Comparison of ENCODE assay signal across 15 cellular contexts in the genomic region with DNA sequence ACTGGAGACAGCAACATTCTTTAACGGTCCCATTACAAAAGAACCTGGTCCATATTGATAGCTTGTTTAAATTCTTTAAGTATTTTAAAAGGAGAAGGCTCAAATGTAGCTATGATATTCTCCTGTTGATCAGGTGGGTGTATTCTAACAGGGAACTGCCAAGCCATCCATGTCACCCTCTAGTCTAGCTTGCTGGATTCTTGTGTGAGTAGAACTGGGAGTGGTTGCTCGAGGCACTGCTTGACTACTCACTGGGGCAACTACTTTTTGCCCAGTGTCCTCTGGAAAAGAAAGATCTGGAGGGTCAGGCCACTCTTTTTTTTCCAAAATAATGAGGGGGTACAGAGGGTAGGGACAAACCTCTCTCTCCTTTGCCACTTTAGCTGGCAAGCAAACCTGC.
DNase-seq lines count a peak whose midpoint lies in the region; ATAC-seq and TF ChIP-seq lines count a peak whose summit lies in the region.
"Had no signal": no experiment of that assay in that cellular context is flagged by ENCODE, and none has a peak within 500 bp of the region (broad histone marks: within the 10 kb centered on the region; RNA-seq: fewer than 3 reads in every experiment).

No MANE protein-coding gene starts in this region.

- POLR2A ChIA-PET in PC-3 (lab: Charles Lee; ENCODE audit: unreplicated experiment), result no interaction called here

- no peak overlapping the region for H3K4me3 Mint-ChIP-seq in stimulated activated naive CD8-positive, alpha-beta T cell treated with anti-CD3 and anti-CD28 coated beads, Interleukin-15, amount 100 ng/mL, for 72 hours
- H3K4me3 Mint-ChIP-seq: CD4-positive, alpha-beta memory T cell; GM23338; H9 had no signal

- H3K4me2 ChIP-seq in mammary epithelial cell (ENCODE audit: insufficient read depth, low read depth, low read length), result no peak overlapping the region
- no peak overlapping the region for H3K4me2 ChIP-seq in PC-3 (ENCODE audit: low read length)
- H3K4me2 ChIP-seq: GM23338 had no signal

- no peaks in the 10 kb centered on the region for H4K20me1 ChIP-seq in mammary epithelial cell (ENCODE audit: insufficient read depth, low read length)
- no peaks in the 10 kb centered on the region for H4K20me1 ChIP-seq in PC-3 (ENCODE audit: low read length)

- H3K27ac ChIP-seq in mammary epithelial cell (ENCODE audit: insufficient read depth, low read depth, low read length) (no peak overlapping the region), foreskin keratinocyte (no peak overlapping the region), PC-3 (ENCODE audit: low read length) (no peak overlapping the region)

- H3K9me3 ChIP-seq in mammary epithelial cell (replicated peaks; ENCODE audit: insufficient read depth, low read length) (no peaks in the 10 kb centered on the region), PC-3 (ENCODE audit: low read length) (no peaks in the 10 kb centered on the region)

- H3F3A ChIP-seq in PC-3 (ENCODE audit: low read length, unreplicated experiment), result no peaks in the 10 kb centered on the region

- 41% methylated on average over 2 of the region's 2 CpGs for WGBS in mammary epithelial cell (ENCODE audit: low coverage, missing lambda C conversion rate)

- no peak overlapping the region for H3K9ac ChIP-seq in mammary epithelial cell (ENCODE audit: insufficient read depth, low read length)
- no peak overlapping the region for H3K9ac ChIP-seq in PC-3 (ENCODE audit: low read length)

- intact Hi-C loops in mammary epithelial cell (cut with micrococcal nuclease), result no loop called here
- intact Hi-C loops in PC-3 (cut with micrococcal nuclease), result no loop called here
- intact Hi-C loops in Right ventricle myocardium superior (cut with DNase I), result no loop called here

- CTCF ChIA-PET in mammary epithelial cell (lab: Charles Lee; ENCODE audit: low non-redundant PET), result no interaction called here
- CTCF ChIA-PET in PC-3 (lab: Charles Lee), result no interaction called here

- H3K27me3 Mint-ChIP-seq in stimulated activated naive CD8-positive, alpha-beta T cell treated with anti-CD3 and anti-CD28 coated beads, Interleukin-15, amount 100 ng/mL, for 72 hours, result no peaks in the 10 kb centered on the region

- TF ChIP-seq CTCF in mammary epithelial cell (conservative IDR thresholded peaks at IDR 0.05 in 1 of 2, IDR thresholded peaks at IDR 0.05 in 1 of 2; ENCODE audit: extremely low read depth in 1 of 2, insufficient read depth in 1 of 2, low read depth in 1 of 2, low read length in 2 of 2) (no peak), foreskin keratinocyte (conservative IDR thresholded peaks at IDR 0.05) (no peak), PC-3 (conservative IDR thresholded peaks at IDR 0.05; ENCODE audit: low read depth, low read length) (no peak)

- ATAC-seq in foreskin keratinocyte, result peak; percentile 29
- no peak for ATAC-seq in PC-3
- ATAC-seq in Right ventricle myocardium superior (ENCODE audit: poor library complexity), result no peak
- ATAC-seq in stimulated activated naive CD8-positive, alpha-beta T cell treated with anti-CD3 and anti-CD28 coated beads, Interleukin-15, amount 100 ng/mL, for 72 hours, result no peak
- ATAC-seq: GM23338, HCT116 had no signal

- H3K4me3 ChIP-seq in mammary epithelial cell (replicated peaks in 1 of 3; ENCODE audit: insufficient read depth in 1 of 3, low read depth in 2 of 3, low read length in 3 of 3) (no peak overlapping the region), PC-3 (ENCODE audit: low read length) (no peak overlapping the region)
- H3K4me3 ChIP-seq: GM23338 had no signal

- H3K9me2 ChIP-seq in PC-3 (replicated peaks; ENCODE audit: low read length), result no peaks in the 10 kb centered on the region

- BruUV-seq in mammary epithelial cell (replicated peaks; lab: Mats Ljungman, UMichigan) (no TSS peak), PC-3 (replicated peaks; lab: Mats Ljungman, UMichigan) (no TSS peak)

- H3K79me2 ChIP-seq in mammary epithelial cell (ENCODE audit: insufficient read depth, low read length), result no peaks in the 10 kb centered on the region
- no peaks in the 10 kb centered on the region for H3K79me2 ChIP-seq in PC-3 (ENCODE audit: low read length)

- no peak overlapping the region for H3K27ac Mint-ChIP-seq in stimulated activated naive CD8-positive, alpha-beta T cell treated with anti-CD3 and anti-CD28 coated beads, Interleukin-15, amount 100 ng/mL, for 72 hours
- H3K27ac Mint-ChIP-seq: CD4-positive, alpha-beta memory T cell; GM23338; H9 had no signal

- in situ Hi-C loops in mammary epithelial cell (cut with MboI; ENCODE audit: low sequenced_read_pairs in 2 of 2), result no loop called here

- H3K27me3 ChIP-seq in mammary epithelial cell (ENCODE audit: insufficient read depth, low read length) (no peaks in the 10 kb centered on the region), foreskin keratinocyte (no peaks in the 10 kb centered on the region), PC-3 (ENCODE audit: low read length) (no peaks in the 10 kb centered on the region; the same call in 1 of the 2 replicates)

- DNase-seq in M059J (ENCODE audit: low read depth) (peak; percentile 55), mammary epithelial cell (peak; percentile 29), foreskin keratinocyte (peak in 1 of 2 donors; percentile 38), PC-3 (no peak), Right ventricle myocardium superior (no peak)
- no peak for DNase-seq in stimulated activated naive CD8-positive, alpha-beta T cell treated with anti-CD3 and anti-CD28 coated beads, Interleukin-15, amount 100 ng/mL, for 72 hours
- DNase-seq: C1 segment of cervical spinal cord; Calu3; CD4-positive, alpha-beta memory T cell; COR-L47; DMS79 treated with DMSO at 0.1 percent for 48 hours; GF-D8; H9 had no signal

- H2AFZ ChIP-seq in mammary epithelial cell (ENCODE audit: low read depth, low read length) (peak overlapping the region; percentile 64), PC-3 (ENCODE audit: low read length) (no peak overlapping the region)
- H2AFZ ChIP-seq: GM23338 had no signal

- no peaks in the 10 kb centered on the region for H3K4me1 Mint-ChIP-seq in stimulated activated naive CD8-positive, alpha-beta T cell treated with anti-CD3 and anti-CD28 coated beads, Interleukin-15, amount 100 ng/mL, for 72 hours
- H3K4me1 Mint-ChIP-seq: CD4-positive, alpha-beta memory T cell had no signal

- no peaks in the 10 kb centered on the region for H3K36me3 ChIP-seq in mammary epithelial cell (ENCODE audit: insufficient read depth, low read length)
- no peaks in the 10 kb centered on the region for H3K36me3 ChIP-seq in PC-3 (ENCODE audit: low read depth, low read length)

- H3K9me3 Mint-ChIP-seq in stimulated activated naive CD8-positive, alpha-beta T cell treated with anti-CD3 and anti-CD28 coated beads, Interleukin-15, amount 100 ng/mL, for 72 hours, result no peaks in the 10 kb centered on the region
- H3K9me3 Mint-ChIP-seq: CD4-positive, alpha-beta memory T cell; GM23338; H9 had no signal

- H3K4me1 ChIP-seq in mammary epithelial cell (ENCODE audit: insufficient read depth, low read length) (peaks cover 9% of the 10 kb centered on the region), foreskin keratinocyte (peaks cover 19% of the 10 kb centered on the region), PC-3 (ENCODE audit: insufficient read depth, low read length) (no peaks in the 10 kb centered on the region)

- dilution Hi-C loops in mammary epithelial cell (cut with HindIII; ENCODE audit: low sequenced_read_pairs), result no loop called here

Comparison
In these comparisons a context has a peak if more than half of its experiments do, and no peak if none do; other contexts are left out.
1. DNase-seq: peak in M059J (single experiment) and mammary epithelial cell (single experiment); none in PC-3 (single experiment), Right ventricle myocardium superior (single experiment) and stimulated activated naive CD8-positive, alpha-beta T cell treated with anti-CD3 and anti-CD28 coated beads, Interleukin-15, amount 100 ng/mL, for 72 hours (0 of 2).